In genomic region chr4:143291334-143291733, GRCh38 we compare ENCODE assay signal across 18 cellular contexts.
"Had no signal": no experiment of that assay in that cellular context is flagged by ENCODE, and none has a peak within 500 bp of the region (broad histone marks: within the 10 kb centered on the region; RNA-seq: fewer than 3 reads in every experiment).

No MANE protein-coding gene starts in this region.

- H3K36me3 Mint-ChIP-seq: mesothelial cell of epicardium, natural killer cell, neural progenitor cell had no signal

- H3K27ac Mint-ChIP-seq: mesothelial cell of epicardium, natural killer cell, neural progenitor cell had no signal

- H3K4me1 Mint-ChIP-seq: natural killer cell had no signal

- H3K4me3 ChIP-seq: colonic mucosa, gastrocnemius medialis, heart right ventricle, neural progenitor cell, ovary, right atrium auricular region, suprapubic skin, thyroid gland, upper lobe of left lung had no signal

- H3K4me3 Mint-ChIP-seq: mesothelial cell of epicardium, natural killer cell, neural progenitor cell had no signal

- H3K9me3 Mint-ChIP-seq: mesothelial cell of epicardium, natural killer cell, neural progenitor cell had no signal

- DNase-seq: colonic mucosa; dermis blood vessel endothelial cell; gastrocnemius medialis; heart right ventricle; hypothalamus; kidney glomerular epithelial cell; natural killer cell; nucleus accumbens; ovary; small intestine; stimulated activated CD4-positive, alpha-beta T cell treated with anti-CD3 and anti-CD28 coated beads, Interleukin-12 subunit alpha, Interleukin-12 subunit beta, amount 100 ng/mL, for 4 hours; stimulated activated naive CD4-positive, alpha-beta T cell treated with Interleukin-2 at 50 U/mL for 16 hours; thyroid gland; upper lobe of left lung had no signal
